In the genomic region with DNA sequence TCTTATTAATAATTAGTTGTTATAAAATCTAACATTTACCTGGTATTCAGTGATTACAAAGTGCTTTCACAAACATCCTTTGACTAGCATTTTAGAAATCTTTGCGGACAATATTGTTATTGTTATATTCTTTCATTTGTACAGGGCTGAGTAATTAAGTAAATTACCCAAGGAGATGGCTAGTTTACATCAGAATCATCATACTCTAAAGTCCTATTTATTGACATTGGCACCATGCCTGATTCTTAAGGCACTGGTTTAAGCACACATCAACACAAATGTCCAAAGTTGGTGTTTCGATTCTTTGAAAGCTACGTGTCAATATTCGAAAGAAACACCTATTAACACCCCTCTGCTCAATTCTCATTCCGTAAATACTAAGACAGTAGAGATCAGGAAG, we compare ENCODE assay signal across 17 cellular contexts.
"Had no signal": no experiment of that assay in that cellular context is flagged by ENCODE, and none has a peak within 500 bp of the region (broad histone marks: within the 10 kb centered on the region; RNA-seq: fewer than 3 reads in every experiment).

No MANE protein-coding gene starts in this region.

- DNase-seq: activated gamma-delta T cell treated with Interleukin-2 at 50 U/mL for 16 hours; activated T-cell treated with anti-CD3 and anti-CD28 coated beads, Interleukin-2, amount 50 U/mL, for 1 hour; aorta; brain microvascular endothelial cell; colonic mucosa; dorsolateral prefrontal cortex; effector memory CD8-positive, alpha-beta T cell; esophagus squamous epithelium; heart left ventricle; left ventricle myocardium superior; midbrain; stimulated activated CD4-positive, alpha-beta T cell treated with anti-CD3 and anti-CD28 coated beads, Interleukin-4, amount 100 ng/mL, for 24 hours; stimulated activated naive CD4-positive, alpha-beta T cell treated with Interleukin-2 at 50 U/mL for 16 hours; T-helper 9 cell; upper lobe of right lung had no signal

- H3K9me3 ChIP-seq: colonic mucosa, esophagus squamous epithelium, gastroesophageal sphincter, heart left ventricle, upper lobe of right lung had no signal

- H3K27me3 ChIP-seq: brain microvascular endothelial cell, colonic mucosa, dorsolateral prefrontal cortex, esophagus squamous epithelium, gastroesophageal sphincter, heart left ventricle, upper lobe of right lung had no signal

- H3K36me3 ChIP-seq: brain microvascular endothelial cell, colonic mucosa, esophagus squamous epithelium, gastroesophageal sphincter, heart left ventricle, upper lobe of right lung had no signal

- H3K4me3 ChIP-seq: colonic mucosa, dorsolateral prefrontal cortex, esophagus squamous epithelium, gastroesophageal sphincter, heart left ventricle, upper lobe of right lung had no signal

- ATAC-seq: effector memory CD8-positive, alpha-beta T cell; gastroesophageal sphincter; heart left ventricle; left ventricle myocardium superior; natural killer cell treated with Interleukin-12 subunit alpha and Interleukin-12 subunit beta and Interleukin-15 and Interleukin-18, amount 100 ng/mL, for 72 hours; upper lobe of right lung had no signal

- H3K4me1 ChIP-seq: colonic mucosa, esophagus squamous epithelium, gastroesophageal sphincter, heart left ventricle, upper lobe of right lung had no signal

- H3K27ac ChIP-seq: brain microvascular endothelial cell, colonic mucosa, dorsolateral prefrontal cortex, esophagus squamous epithelium, gastroesophageal sphincter, heart left ventricle, upper lobe of right lung had no signal
